In the genomic region with DNA sequence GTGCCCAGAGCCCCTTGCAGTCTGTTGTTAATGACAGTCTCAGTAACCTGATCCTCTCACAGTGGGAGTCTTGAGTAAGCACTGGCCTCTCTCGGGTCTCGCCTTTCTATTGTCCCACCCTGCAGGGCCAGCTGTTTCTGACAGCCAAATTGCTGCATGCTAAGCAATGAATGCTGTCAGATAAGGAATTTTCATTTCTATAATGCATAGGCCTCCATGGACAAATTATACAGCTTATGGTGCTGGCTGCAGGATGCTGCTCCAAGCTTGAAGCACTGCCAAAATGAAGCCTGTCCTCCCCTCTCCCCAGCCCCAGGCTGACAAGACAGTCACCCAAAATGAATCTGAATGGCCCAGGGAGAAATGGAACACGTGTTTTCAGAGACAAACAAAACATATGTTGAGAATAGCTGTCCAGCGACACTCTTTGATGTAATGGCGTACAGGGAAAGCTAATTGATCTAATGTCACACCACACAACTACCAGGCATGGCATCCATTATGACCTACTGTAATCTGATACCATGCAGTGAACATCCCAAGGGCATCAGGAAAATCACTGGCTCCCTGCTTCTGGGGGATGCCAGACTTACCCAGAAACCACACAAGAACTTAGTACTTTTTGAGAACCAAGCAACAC, we compare ENCODE assay signal across 1 cellular context.
TF ChIP-seq lines count a peak whose summit lies in the region.

No MANE protein-coding gene starts in this region.

TF ChIP-seq in HepG2, 621 proteins besides CTCF, POLR2A, EP300 and RAD21 (continues in another document):
- TF ChIP-seq, protein P1, sequence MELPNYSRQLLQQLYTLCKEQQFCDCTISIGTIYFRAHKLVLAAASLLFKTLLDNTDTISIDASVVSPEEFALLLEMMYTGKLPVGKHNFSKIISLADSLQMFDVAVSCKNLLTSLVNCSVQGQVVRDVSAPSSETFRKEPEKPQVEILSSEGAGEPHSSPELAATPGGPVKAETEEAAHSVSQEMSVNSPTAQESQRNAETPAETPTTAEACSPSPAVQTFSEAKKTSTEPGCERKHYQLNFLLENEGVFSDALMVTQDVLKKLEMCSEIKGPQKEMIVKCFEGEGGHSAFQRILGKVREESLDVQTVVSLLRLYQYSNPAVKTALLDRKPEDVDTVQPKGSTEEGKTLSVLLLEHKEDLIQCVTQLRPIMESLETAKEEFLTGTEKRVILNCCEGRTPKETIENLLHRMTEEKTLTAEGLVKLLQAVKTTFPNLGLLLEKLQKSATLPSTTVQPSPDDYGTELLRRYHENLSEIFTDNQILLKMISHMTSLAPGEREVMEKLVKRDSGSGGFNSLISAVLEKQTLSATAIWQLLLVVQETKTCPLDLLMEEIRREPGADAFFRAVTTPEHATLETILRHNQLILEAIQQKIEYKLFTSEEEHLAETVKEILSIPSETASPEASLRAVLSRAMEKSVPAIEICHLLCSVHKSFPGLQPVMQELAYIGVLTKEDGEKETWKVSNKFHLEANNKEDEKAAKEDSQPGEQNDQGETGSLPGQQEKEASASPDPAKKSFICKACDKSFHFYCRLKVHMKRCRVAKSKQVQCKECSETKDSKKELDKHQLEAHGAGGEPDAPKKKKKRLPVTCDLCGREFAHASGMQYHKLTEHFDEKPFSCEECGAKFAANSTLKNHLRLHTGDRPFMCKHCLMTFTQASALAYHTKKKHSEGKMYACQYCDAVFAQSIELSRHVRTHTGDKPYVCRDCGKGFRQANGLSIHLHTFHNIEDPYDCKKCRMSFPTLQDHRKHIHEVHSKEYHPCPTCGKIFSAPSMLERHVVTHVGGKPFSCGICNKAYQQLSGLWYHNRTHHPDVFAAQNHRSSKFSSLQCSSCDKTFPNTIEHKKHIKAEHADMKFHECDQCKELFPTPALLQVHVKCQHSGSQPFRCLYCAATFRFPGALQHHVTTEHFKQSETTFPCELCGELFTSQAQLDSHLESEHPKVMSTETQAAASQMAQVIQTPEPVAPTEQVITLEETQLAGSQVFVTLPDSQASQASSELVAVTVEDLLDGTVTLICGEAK (IDR thresholded peaks at IDR 0.05) = no peak
- TF ChIP-seq, protein P1 (CRISPR knock-in tag; IDR thresholded peaks at IDR 0.05) = no peak
- TF ChIP-seq ZNF749 (CRISPR knock-in tag; IDR thresholded peaks at IDR 0.05; ENCODE audit: borderline replicate concordance) (no peak), TGIF2 (CRISPR knock-in tag; IDR thresholded peaks at IDR 0.05) (peak; percentile 98), HOXA7 (CRISPR knock-in tag; IDR thresholded peaks at IDR 0.05) (no peak), SP4 (CRISPR knock-in tag; IDR thresholded peaks at IDR 0.05) (no peak), ZNF816 (CRISPR knock-in tag; IDR thresholded peaks at IDR 0.05; ENCODE audit: borderline replicate concordance) (no peak), CENPX (CRISPR knock-in tag; IDR thresholded peaks at IDR 0.05) (no peak), ZNF160 (CRISPR knock-in tag; IDR thresholded peaks at IDR 0.05) (no peak), SOX13 (IDR thresholded peaks at IDR 0.05) (no peak), SOX13 (CRISPR knock-in tag; conservative IDR thresholded peaks at IDR 0.05 in 1 of 2, IDR thresholded peaks at IDR 0.05 in 1 of 2) (peak in 1 of 2 experiments; percentile 48; a peak in 2 of 4 replicates), HDAC1 (CRISPR knock-in tag; IDR thresholded peaks at IDR 0.05) (no peak), WIZ (CRISPR knock-in tag; IDR thresholded peaks at IDR 0.05) (no peak), ZNF234 (CRISPR knock-in tag; conservative IDR thresholded peaks at IDR 0.05) (no peak), CHCHD3 (CRISPR knock-in tag; IDR thresholded peaks at IDR 0.05) (no peak), NAIF1 (CRISPR knock-in tag; IDR thresholded peaks at IDR 0.05; ENCODE audit: borderline replicate concordance) (no peak), SIN3A (IDR thresholded peaks at IDR 0.05; ENCODE audit: borderline replicate concordance, low read depth, low read length) (peak; percentile 74; the same call in 1 of the 2 replicates), ZNF776 (CRISPR knock-in tag; IDR thresholded peaks at IDR 0.05) (no peak), ZNF484 (CRISPR knock-in tag; IDR thresholded peaks at IDR 0.05; ENCODE audit: borderline replicate concordance, low read depth) (no peak), ZNF12 (CRISPR knock-in tag; IDR thresholded peaks at IDR 0.05) (no peak), SRSF9 (IDR thresholded peaks at IDR 0.05; ENCODE audit: borderline replicate concordance, insufficient read depth, low read depth, low read length, poor library complexity, severe bottlenecking) (no peak)
- TF ChIP-seq, protein P2, sequence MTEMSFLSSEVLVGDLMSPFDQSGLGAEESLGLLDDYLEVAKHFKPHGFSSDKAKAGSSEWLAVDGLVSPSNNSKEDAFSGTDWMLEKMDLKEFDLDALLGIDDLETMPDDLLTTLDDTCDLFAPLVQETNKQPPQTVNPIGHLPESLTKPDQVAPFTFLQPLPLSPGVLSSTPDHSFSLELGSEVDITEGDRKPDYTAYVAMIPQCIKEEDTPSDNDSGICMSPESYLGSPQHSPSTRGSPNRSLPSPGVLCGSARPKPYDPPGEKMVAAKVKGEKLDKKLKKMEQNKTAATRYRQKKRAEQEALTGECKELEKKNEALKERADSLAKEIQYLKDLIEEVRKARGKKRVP (CRISPR knock-in tag; IDR thresholded peaks at IDR 0.05) = no peak
- TF ChIP-seq, protein P3, sequence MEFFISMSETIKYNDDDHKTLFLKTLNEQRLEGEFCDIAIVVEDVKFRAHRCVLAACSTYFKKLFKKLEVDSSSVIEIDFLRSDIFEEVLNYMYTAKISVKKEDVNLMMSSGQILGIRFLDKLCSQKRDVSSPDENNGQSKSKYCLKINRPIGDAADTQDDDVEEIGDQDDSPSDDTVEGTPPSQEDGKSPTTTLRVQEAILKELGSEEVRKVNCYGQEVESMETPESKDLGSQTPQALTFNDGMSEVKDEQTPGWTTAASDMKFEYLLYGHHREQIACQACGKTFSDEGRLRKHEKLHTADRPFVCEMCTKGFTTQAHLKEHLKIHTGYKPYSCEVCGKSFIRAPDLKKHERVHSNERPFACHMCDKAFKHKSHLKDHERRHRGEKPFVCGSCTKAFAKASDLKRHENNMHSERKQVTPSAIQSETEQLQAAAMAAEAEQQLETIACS (CRISPR knock-in tag; IDR thresholded peaks at IDR 0.05) = no peak
- TF ChIP-seq, protein P4, sequence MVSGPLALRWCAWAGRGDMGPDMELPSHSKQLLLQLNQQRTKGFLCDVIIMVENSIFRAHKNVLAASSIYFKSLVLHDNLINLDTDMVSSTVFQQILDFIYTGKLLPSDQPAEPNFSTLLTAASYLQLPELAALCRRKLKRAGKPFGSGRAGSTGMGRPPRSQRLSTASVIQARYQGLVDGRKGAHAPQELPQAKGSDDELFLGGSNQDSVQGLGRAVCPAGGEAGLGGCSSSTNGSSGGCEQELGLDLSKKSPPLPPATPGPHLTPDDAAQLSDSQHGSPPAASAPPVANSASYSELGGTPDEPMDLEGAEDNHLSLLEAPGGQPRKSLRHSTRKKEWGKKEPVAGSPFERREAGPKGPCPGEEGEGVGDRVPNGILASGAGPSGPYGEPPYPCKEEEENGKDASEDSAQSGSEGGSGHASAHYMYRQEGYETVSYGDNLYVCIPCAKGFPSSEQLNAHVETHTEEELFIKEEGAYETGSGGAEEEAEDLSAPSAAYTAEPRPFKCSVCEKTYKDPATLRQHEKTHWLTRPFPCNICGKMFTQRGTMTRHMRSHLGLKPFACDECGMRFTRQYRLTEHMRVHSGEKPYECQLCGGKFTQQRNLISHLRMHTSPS (CRISPR knock-in tag; IDR thresholded peaks at IDR 0.05; ENCODE audit: low read depth) = no peak
- TF ChIP-seq, protein P5, sequence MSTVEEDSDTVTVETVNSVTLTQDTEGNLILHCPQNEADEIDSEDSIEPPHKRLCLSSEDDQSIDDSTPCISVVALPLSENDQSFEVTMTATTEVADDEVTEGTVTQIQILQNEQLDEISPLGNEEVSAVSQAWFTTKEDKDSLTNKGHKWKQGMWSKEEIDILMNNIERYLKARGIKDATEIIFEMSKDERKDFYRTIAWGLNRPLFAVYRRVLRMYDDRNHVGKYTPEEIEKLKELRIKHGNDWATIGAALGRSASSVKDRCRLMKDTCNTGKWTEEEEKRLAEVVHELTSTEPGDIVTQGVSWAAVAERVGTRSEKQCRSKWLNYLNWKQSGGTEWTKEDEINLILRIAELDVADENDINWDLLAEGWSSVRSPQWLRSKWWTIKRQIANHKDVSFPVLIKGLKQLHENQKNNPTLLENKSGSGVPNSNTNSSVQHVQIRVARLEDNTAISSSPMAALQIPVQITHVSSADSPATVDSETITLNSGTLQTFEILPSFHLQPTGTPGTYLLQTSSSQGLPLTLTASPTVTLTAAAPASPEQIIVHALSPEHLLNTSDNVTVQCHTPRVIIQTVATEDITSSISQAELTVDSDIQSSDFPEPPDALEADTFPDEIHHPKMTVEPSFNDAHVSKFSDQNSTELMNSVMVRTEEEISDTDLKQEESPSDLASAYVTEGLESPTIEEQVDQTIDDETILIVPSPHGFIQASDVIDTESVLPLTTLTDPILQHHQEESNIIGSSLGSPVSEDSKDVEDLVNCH (CRISPR knock-in tag; IDR thresholded peaks at IDR 0.05) = no peak
- TF ChIP-seq, protein P6, sequence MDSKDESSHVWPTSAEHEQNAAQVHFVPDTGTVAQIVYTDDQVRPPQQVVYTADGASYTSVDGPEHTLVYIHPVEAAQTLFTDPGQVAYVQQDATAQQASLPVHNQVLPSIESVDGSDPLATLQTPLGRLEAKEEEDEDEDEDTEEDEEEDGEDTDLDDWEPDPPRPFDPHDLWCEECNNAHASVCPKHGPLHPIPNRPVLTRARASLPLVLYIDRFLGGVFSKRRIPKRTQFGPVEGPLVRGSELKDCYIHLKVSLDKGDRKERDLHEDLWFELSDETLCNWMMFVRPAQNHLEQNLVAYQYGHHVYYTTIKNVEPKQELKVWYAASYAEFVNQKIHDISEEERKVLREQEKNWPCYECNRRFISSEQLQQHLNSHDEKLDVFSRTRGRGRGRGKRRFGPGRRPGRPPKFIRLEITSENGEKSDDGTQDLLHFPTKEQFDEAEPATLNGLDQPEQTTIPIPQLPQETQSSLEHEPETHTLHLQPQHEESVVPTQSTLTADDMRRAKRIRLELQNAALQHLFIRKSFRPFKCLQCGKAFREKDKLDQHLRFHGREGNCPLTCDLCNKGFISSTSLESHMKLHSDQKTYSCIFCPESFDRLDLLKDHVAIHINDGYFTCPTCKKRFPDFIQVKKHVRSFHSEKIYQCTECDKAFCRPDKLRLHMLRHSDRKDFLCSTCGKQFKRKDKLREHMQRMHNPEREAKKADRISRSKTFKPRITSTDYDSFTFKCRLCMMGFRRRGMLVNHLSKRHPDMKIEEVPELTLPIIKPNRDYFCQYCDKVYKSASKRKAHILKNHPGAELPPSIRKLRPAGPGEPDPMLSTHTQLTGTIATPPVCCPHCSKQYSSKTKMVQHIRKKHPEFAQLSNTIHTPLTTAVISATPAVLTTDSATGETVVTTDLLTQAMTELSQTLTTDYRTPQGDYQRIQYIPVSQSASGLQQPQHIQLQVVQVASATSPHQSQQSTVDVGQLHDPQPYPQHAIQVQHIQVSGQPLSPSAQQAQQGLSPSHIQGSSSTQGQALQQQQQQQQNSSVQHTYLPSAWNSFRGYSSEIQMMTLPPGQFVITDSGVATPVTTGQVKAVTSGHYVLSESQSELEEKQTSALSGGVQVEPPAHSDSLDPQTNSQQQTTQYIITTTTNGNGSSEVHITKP (CRISPR knock-in tag; IDR thresholded peaks at IDR 0.05; ENCODE audit: low read depth) = no peak
- TF ChIP-seq, protein P7, sequence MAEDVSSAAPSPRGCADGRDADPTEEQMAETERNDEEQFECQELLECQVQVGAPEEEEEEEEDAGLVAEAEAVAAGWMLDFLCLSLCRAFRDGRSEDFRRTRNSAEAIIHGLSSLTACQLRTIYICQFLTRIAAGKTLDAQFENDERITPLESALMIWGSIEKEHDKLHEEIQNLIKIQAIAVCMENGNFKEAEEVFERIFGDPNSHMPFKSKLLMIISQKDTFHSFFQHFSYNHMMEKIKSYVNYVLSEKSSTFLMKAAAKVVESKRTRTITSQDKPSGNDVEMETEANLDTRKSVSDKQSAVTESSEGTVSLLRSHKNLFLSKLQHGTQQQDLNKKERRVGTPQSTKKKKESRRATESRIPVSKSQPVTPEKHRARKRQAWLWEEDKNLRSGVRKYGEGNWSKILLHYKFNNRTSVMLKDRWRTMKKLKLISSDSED (CRISPR knock-in tag; IDR thresholded peaks at IDR 0.05) = no peak
- TF ChIP-seq, protein P8, sequence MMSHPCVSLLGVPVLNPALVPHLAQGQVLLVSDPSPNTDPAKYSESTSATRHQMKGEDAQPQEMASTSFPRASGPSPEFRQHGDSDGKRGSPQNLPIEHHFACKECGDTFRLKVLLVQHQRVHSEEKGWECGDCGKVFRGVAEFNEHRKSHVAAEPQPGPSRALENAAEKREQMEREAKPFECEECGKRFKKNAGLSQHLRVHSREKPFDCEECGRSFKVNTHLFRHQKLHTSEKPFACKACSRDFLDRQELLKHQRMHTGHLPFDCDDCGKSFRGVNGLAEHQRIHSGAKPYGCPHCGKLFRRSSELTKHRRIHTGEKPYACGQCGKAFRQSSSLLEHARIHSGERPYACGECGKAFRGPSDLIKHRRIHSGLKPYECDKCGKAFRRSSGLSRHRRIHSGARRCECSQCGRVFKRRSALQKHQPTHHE (CRISPR knock-in tag; IDR thresholded peaks at IDR 0.05; ENCODE audit: borderline replicate concordance) = no peak
- TF ChIP-seq, protein P9, sequence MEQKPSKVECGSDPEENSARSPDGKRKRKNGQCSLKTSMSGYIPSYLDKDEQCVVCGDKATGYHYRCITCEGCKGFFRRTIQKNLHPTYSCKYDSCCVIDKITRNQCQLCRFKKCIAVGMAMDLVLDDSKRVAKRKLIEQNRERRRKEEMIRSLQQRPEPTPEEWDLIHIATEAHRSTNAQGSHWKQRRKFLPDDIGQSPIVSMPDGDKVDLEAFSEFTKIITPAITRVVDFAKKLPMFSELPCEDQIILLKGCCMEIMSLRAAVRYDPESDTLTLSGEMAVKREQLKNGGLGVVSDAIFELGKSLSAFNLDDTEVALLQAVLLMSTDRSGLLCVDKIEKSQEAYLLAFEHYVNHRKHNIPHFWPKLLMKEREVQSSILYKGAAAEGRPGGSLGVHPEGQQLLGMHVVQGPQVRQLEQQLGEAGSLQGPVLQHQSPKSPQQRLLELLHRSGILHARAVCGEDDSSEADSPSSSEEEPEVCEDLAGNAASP (CRISPR knock-in tag; IDR thresholded peaks at IDR 0.05; ENCODE audit: borderline replicate concordance) = no peak
